12 cellular contexts compared by ENCODE assay signal in the genomic region with DNA sequence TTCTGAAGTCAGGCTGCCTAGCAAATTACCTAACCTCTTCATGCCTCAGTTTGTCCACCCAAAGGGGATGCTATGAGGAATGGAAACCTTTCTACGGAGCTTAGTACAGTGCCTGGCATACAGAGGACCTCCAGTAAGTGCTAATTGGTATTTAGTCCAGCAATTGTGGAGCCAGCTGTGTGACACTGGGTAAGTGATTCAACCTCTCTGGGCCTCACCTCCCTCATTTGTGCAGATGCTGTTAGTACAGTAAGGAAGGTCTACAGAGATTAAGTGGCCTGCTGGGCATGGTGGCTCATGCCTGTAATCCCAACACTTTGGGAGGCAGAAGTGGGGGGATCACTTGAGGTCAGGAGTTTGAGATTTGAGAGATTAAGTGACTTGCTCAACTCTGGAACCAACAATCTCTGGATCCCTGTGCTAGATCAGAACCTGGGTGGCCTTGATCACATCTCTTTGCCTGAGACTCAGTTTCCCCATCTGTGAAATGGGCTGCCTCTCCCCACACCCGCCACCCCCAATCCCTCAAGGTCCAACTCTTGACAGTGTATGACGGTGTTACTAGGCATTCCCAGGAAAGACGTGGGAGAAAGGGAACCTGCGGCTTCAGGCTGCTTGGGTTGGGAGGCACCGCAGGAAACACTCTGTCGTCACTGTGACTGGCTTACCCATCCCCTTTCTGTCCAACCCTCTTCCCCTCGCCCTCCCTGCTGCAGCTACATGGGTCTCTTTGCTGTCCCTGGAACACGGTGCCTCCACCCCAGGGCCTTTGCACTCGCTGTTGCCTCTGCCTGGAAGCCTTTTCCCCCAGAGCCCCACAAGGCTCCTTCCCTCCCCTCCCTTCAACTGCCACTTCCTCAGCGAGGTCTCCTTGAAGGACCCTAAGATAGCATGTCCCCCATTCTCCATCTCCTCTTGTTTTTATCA.
"Had no signal": no experiment of that assay in that cellular context is flagged by ENCODE, and none has a peak within 500 bp of the region (broad histone marks: within the 10 kb centered on the region; RNA-seq: fewer than 3 reads in every experiment).

No MANE protein-coding gene starts in this region.

- H3K4me3 Mint-ChIP-seq: activated T-cell treated with anti-CD3 and anti-CD28 coated beads, Interleukin-2, amount 50 U/mL, for 4 hours; natural killer cell; stimulated activated naive CD8-positive, alpha-beta T cell treated with anti-CD3 and anti-CD28 coated beads, Interleukin-15, Interleukin-2, amounts not matched to agents 100 ng/mL and 50 ng/mL, for 24 hours; T-helper 2 cell treated with Interferon-gamma antibody and Interleukin-4, amounts not matched to agents 5 μg/mL and 100 μg/mL, for 36 hours had no signal

- DNase-seq: activated gamma-delta T cell; activated T-cell treated with anti-CD3 and anti-CD28 coated beads, Interleukin-2, amount 50 U/mL, for 4 hours; esophagus squamous epithelium; foreskin fibroblast; left cardiac atrium; natural killer cell; occipital lobe; sigmoid colon; stimulated activated CD4-positive, alpha-beta T cell treated with anti-CD3 and anti-CD28 coated beads, Interleukin-12 subunit alpha, Interleukin-12 subunit beta, amount 100 ng/mL, for 4 hours; testis had no signal

- ATAC-seq: activated T-cell treated with anti-CD3 and anti-CD28 coated beads, Interleukin-2, amount 50 U/mL, for 4 hours; natural killer cell had no signal

- H3K9me3 Mint-ChIP-seq: activated T-cell treated with anti-CD3 and anti-CD28 coated beads, Interleukin-2, amount 50 U/mL, for 4 hours; natural killer cell; stimulated activated naive CD8-positive, alpha-beta T cell treated with anti-CD3 and anti-CD28 coated beads, Interleukin-15, Interleukin-2, amounts not matched to agents 100 ng/mL and 50 ng/mL, for 24 hours; T-helper 2 cell treated with Interferon-gamma antibody and Interleukin-4, amounts not matched to agents 5 μg/mL and 100 μg/mL, for 36 hours had no signal

- H3K27ac Mint-ChIP-seq: natural killer cell; stimulated activated naive CD8-positive, alpha-beta T cell treated with anti-CD3 and anti-CD28 coated beads, Interleukin-15, Interleukin-2, amounts not matched to agents 100 ng/mL and 50 ng/mL, for 24 hours; T-helper 2 cell treated with Interferon-gamma antibody and Interleukin-4, amounts not matched to agents 5 μg/mL and 100 μg/mL, for 36 hours had no signal

- H3K27me3 Mint-ChIP-seq: stimulated activated naive CD8-positive, alpha-beta T cell treated with anti-CD3 and anti-CD28 coated beads, Interleukin-15, Interleukin-2, amounts not matched to agents 100 ng/mL and 50 ng/mL, for 24 hours had no signal
